8 cellular contexts compared by ENCODE assay signal in the genomic region with DNA sequence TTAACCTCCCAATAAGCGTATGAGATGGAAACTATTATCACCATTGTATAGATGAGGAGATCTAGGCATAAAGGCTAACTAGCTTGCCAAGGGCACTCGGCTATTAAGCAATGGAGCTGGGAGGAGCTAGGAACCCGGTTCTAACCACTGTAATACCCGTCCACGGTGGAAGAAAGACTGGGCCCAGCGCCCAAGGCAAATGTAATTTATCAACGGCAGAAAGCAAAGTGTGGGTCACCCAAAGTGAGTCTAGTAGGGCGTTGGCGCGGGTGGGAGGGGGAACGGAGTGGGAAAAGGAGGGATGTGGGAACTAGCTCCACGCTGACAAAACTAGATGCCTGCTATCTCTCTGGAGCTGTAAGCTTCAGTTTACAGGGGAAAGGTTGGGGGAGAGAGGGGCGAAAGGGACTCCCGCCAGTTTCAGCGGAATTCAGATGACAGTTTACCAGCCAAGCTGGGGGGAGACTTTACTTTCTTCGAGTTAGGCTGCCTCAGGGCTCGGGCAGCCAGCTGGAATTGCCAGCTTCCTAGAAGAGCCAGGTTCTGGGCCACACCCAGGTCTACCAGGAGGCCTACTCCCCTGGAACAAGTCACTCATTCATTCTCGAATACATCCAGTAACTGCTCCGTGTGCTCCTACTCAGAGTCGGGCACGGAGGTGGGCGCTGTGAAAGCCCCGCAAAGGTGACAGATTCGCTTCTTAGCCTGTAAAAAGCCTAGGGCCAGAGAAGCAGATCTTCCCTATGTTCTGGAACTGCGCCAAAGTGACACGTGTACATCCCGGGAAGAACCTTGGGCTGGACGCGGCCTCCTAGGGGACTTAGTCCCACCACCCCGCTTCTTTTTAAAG. TPM values are rescaled to one million over a fixed set of nuclear protein-coding genes. Genes with fewer than 3 reads are reported as not detected.
DNase-seq lines count a peak whose midpoint lies in the region; ATAC-seq and TF ChIP-seq lines count a peak whose summit lies in the region.

No MANE protein-coding gene starts in this region.

- H3K9ac ChIP-seq in rectal smooth muscle tissue (ENCODE audit: low read length) = peak overlapping the region; percentile 77

- peak overlapping the region; percentile 83 for H3K27ac ChIP-seq in A673 (ENCODE audit: low read depth, low read length, poor library complexity, severe bottlenecking)
- H3K27ac ChIP-seq in right atrium auricular region = peak overlapping the region; percentile 66 to 88
- H3K27ac ChIP-seq in rectal smooth muscle tissue (ENCODE audit: low read depth, low read length) = no peak overlapping the region

- no peaks in the 10 kb centered on the region for H3K9me3 ChIP-seq in A673 (ENCODE audit: low read depth, low read length, poor library complexity, severe bottlenecking)
- no peaks in the 10 kb centered on the region for H3K9me3 ChIP-seq in right atrium auricular region

- peak overlapping the region; percentile 93 for H3K27ac Mint-ChIP-seq in activated naive CD8-positive, alpha-beta T cell treated with anti-CD3 and anti-CD28 coated beads, Interleukin-2, amount 50 U/mL, for 24 hours

- peaks cover 10% of the 10 kb centered on the region for H3K4me1 ChIP-seq in A673 (ENCODE audit: insufficient read depth, low read length, poor library complexity, severe bottlenecking)
- H3K4me1 ChIP-seq in right atrium auricular region = peaks cover 0 to 29% of the 10 kb centered on the region in 2 donors
- peaks cover 8% of the 10 kb centered on the region for H3K4me1 ChIP-seq in rectal smooth muscle tissue (ENCODE audit: control insufficient read depth, insufficient read depth, low read length)

- peak; percentile 54 for DNase-seq in A673 (ENCODE audit: low spot score)
- DNase-seq in NB4 (ENCODE audit: low read depth) = peak; percentile 61
- peak; percentile 31 for DNase-seq in activated naive CD8-positive, alpha-beta T cell treated with anti-CD3 and anti-CD28 coated beads, Interleukin-2, amount 50 U/mL, for 24 hours
- no peak for DNase-seq in right atrium auricular region (ENCODE audit: low spot score)

- TF ChIP-seq POLR2A in NB4 (IDR thresholded peaks at IDR 0.05; ENCODE audit: extremely low read depth, insufficient read length) = no peak

- no peaks in the 10 kb centered on the region for H3K27me3 Mint-ChIP-seq in activated naive CD8-positive, alpha-beta T cell treated with anti-CD3 and anti-CD28 coated beads, Interleukin-2, amount 50 U/mL, for 24 hours

- H3K4me3 ChIP-seq in A673 (ENCODE audit: low read depth, low read length, poor library complexity, severe bottlenecking) = peak overlapping the region; percentile 82
- H3K4me3 ChIP-seq in GM08714 (ENCODE audit: low read length) = peak overlapping the region; percentile 90
- peak overlapping the region; percentile 96 for H3K4me3 ChIP-seq in NB4 (ENCODE audit: low read depth, low read length)
- peak overlapping the region; percentile 68 to 96 for H3K4me3 ChIP-seq in right atrium auricular region
- H3K4me3 ChIP-seq in rectal smooth muscle tissue (ENCODE audit: low read length) = peak overlapping the region; percentile 89

- H3K27me3 ChIP-seq in A673 (replicated peaks; ENCODE audit: insufficient read depth, low read depth, low read length, poor library complexity) (no peaks in the 10 kb centered on the region), right atrium auricular region (no peaks in the 10 kb centered on the region), rectal smooth muscle tissue (ENCODE audit: control insufficient read depth, insufficient read depth, low read length) (no peaks in the 10 kb centered on the region)

- POLR2A ChIA-PET in A673 (lab: Charles Lee; ENCODE audit: low non-redundant PET) = no interaction called here

- H3K36me3 Mint-ChIP-seq in activated naive CD8-positive, alpha-beta T cell treated with anti-CD3 and anti-CD28 coated beads, Interleukin-2, amount 50 U/mL, for 24 hours (ENCODE audit: low read depth) = peaks cover 44% of the 10 kb centered on the region

- H3K9me3 Mint-ChIP-seq in activated naive CD8-positive, alpha-beta T cell treated with anti-CD3 and anti-CD28 coated beads, Interleukin-2, amount 50 U/mL, for 24 hours = no peaks in the 10 kb centered on the region

- H3K36me3 ChIP-seq in A673 (ENCODE audit: insufficient read depth, low read length, poor library complexity, severe bottlenecking) (peaks cover 39% of the 10 kb centered on the region), right atrium auricular region (peaks cover 34% of the 10 kb centered on the region), rectal smooth muscle tissue (ENCODE audit: control insufficient read depth, insufficient read depth, low read length) (peaks cover 15% of the 10 kb centered on the region)

- TF ChIP-seq CTCF in A673 (conservative IDR thresholded peaks at IDR 0.05; ENCODE audit: low read depth, low read length) (no peak), NB4 (IDR thresholded peaks at IDR 0.05; ENCODE audit: low read depth, low read length) (no peak), right atrium auricular region (IDR thresholded peaks at IDR 0.05) (no peak)

- peak; percentile 55 for ATAC-seq in activated naive CD8-positive, alpha-beta T cell treated with anti-CD3 and anti-CD28 coated beads, Interleukin-2, amount 50 U/mL, for 24 hours
- no peak for ATAC-seq in GM19324 (IDR thresholded peaks at IDR 0.05; ENCODE audit: low FRiP score, unreplicated experiment)
- ATAC-seq in HG03565 (IDR thresholded peaks at IDR 0.05; ENCODE audit: unreplicated experiment) = no peak

- intact Hi-C loops in A673 (cut with micrococcal nuclease; ENCODE audit: unreplicated experiment) = no loop called here

- H3K4me3 Mint-ChIP-seq in activated naive CD8-positive, alpha-beta T cell treated with anti-CD3 and anti-CD28 coated beads, Interleukin-2, amount 50 U/mL, for 24 hours = peak overlapping the region; percentile 95

- CTCF ChIA-PET in A673 (lab: Charles Lee) = interaction anchor here (0.6 to 2.2 kb wide), 12 partner anchors 8 to 196 kb away, joined by 3 to 17 read pairs (median 4); no protein-coding TSS in a partner anchor

- peaks cover 25% of the 10 kb centered on the region for H3K4me1 Mint-ChIP-seq in activated naive CD8-positive, alpha-beta T cell treated with anti-CD3 and anti-CD28 coated beads, Interleukin-2, amount 50 U/mL, for 24 hours

- BruUV-seq in A673 (replicated peaks; lab: Mats Ljungman, UMichigan) = no TSS peak

RNA-seq across cellular contexts. Expression of a gene that starts 0.8 kb away (rescaled TPM):
- 177 and 178 TPM in 2 replicates for total RNA-seq in A673 (2021)
- 10 to 100 TPM; 31.7 to 50.6 TPM for total RNA-seq in right atrium auricular region

RNA-seq across cellular contexts. Expression of a gene that starts 23.5 kb away (rescaled TPM):
- total RNA-seq in A673 (2021) (31.9 and 44.0 TPM in 2 replicates), right atrium auricular region (under 1 TPM in 1 of 2 donors, not detected in 1; 0.33 TPM)

RNA-seq across cellular contexts. Expression of a gene that starts 23.5 kb away (rescaled TPM):
- total RNA-seq in A673 (2021) (85.6 and 89.4 TPM in 2 replicates), right atrium auricular region (10 to 100 TPM; 87.1 to 91.0 TPM)

RNA-seq across cellular contexts. Expression of a gene that starts 29.5 kb away (rescaled TPM):
- 4.1 and 9.2 TPM in 2 replicates for total RNA-seq in A673 (2021)
- 10 to 100 TPM; 22.2 to 42.6 TPM for total RNA-seq in right atrium auricular region

RNA-seq across cellular contexts. Expression of a gene that starts 50.6 kb away (rescaled TPM):
- 15.8 and 23.1 TPM in 2 replicates for total RNA-seq in A673 (2021)
- total RNA-seq in right atrium auricular region = 10 to 100 TPM; 17.1 to 20.6 TPM

Comparison
In these comparisons a context has a peak if more than half of its experiments do, and no peak if none do; other contexts are left out.
1. RNA of a gene that starts 23.5 kb away (total RNA-seq): 31.9 to 44.0 TPM in A673; 0.33 TPM in right atrium auricular region; every median in the first group is over 10 times any median in the second.
2. Peak in every context shown above with its lines, with median percentiles within 50 percentile points of each other: H3K4me3 ChIP-seq.